In genomic region chr7:47538846-47539311, GRCh38 we compare ENCODE assay signal across 1 cellular context.
TF ChIP-seq lines count a peak whose summit lies in the region.

No MANE protein-coding gene starts in this region.

TF ChIP-seq in HepG2, 621 proteins besides CTCF, POLR2A, EP300 and RAD21 (continued from another document and continues in another):
- TF ChIP-seq ZNF432 (CRISPR knock-in tag; IDR thresholded peaks at IDR 0.05; ENCODE audit: borderline replicate concordance) (no peak), ZNF142 (CRISPR knock-in tag; IDR thresholded peaks at IDR 0.05) (0 out of 2 replicates have a peak, but pooled peaks have one; percentile 11), ZNF781 (CRISPR knock-in tag; IDR thresholded peaks at IDR 0.05; ENCODE audit: borderline replicate concordance, not compliant biosample characterization) (no peak), TP53 (CRISPR knock-in tag; conservative IDR thresholded peaks at IDR 0.05) (no peak), ZNF709 (CRISPR knock-in tag; IDR thresholded peaks at IDR 0.05) (no peak), ZNF460 (CRISPR knock-in tag; IDR thresholded peaks at IDR 0.05; ENCODE audit: borderline replicate concordance) (no peak), MAFF (IDR thresholded peaks at IDR 0.05; ENCODE audit: low read depth, low read length) (0 out of 2 replicates have a peak, but pooled peaks have one; percentile 6), ZNF44 (CRISPR knock-in tag; IDR thresholded peaks at IDR 0.05) (no peak), ZNF264 (CRISPR knock-in tag; IDR thresholded peaks at IDR 0.05) (no peak), PAXIP1 (CRISPR knock-in tag; conservative IDR thresholded peaks at IDR 0.05) (peak; percentile 43; the same call in 1 of the 2 replicates), ATF7-NPFF (CRISPR knock-in tag; IDR thresholded peaks at IDR 0.05; ENCODE audit: low read depth) (no peak), TCF12 (IDR thresholded peaks at IDR 0.05) (no peak), TCF12 (CRISPR knock-in tag; IDR thresholded peaks at IDR 0.05) (no peak), ZNF567 (CRISPR knock-in tag; IDR thresholded peaks at IDR 0.05; ENCODE audit: borderline replicate concordance) (no peak), ZBTB39 (CRISPR knock-in tag; IDR thresholded peaks at IDR 0.05) (no peak), ZNF451 (CRISPR knock-in tag; IDR thresholded peaks at IDR 0.05) (no peak), ZNF160 (CRISPR knock-in tag; IDR thresholded peaks at IDR 0.05) (0 out of 2 replicates have a peak, but pooled peaks have one; percentile 52), POLR2G (IDR thresholded peaks at IDR 0.05; ENCODE audit: low read depth, low read length) (no peak), ZNF589 (CRISPR knock-in tag; conservative IDR thresholded peaks at IDR 0.05) (no peak), TFDP1 (CRISPR knock-in tag; IDR thresholded peaks at IDR 0.05; ENCODE audit: borderline replicate concordance) (no peak), DNMT1 (CRISPR knock-in tag; IDR thresholded peaks at IDR 0.05) (no peak), TIGD3 (CRISPR knock-in tag; IDR thresholded peaks at IDR 0.05; ENCODE audit: borderline replicate concordance) (no peak), PHB2 (IDR thresholded peaks at IDR 0.05; ENCODE audit: partially characterized antibody) (no peak), ZNF530 (CRISPR knock-in tag; IDR thresholded peaks at IDR 0.05; ENCODE audit: low read depth) (no peak), DR1 (CRISPR knock-in tag; IDR thresholded peaks at IDR 0.05) (no peak), NR0B2 (CRISPR knock-in tag; IDR thresholded peaks at IDR 0.05) (no peak), MBD4 (IDR thresholded peaks at IDR 0.05; ENCODE audit: borderline replicate concordance, low read length) (no peak), FUBP1 (CRISPR knock-in tag; IDR thresholded peaks at IDR 0.05; ENCODE audit: borderline replicate concordance) (no peak), DRAP1 (CRISPR knock-in tag; IDR thresholded peaks at IDR 0.05) (peak; percentile 58; the same call in 1 of the 2 replicates), ZNF275 (CRISPR knock-in tag; IDR thresholded peaks at IDR 0.05; ENCODE audit: borderline replicate concordance) (no peak), ZNF839 (CRISPR knock-in tag; IDR thresholded peaks at IDR 0.05; ENCODE audit: borderline replicate concordance) (no peak), IRF9 (CRISPR knock-in tag; IDR thresholded peaks at IDR 0.05; ENCODE audit: borderline replicate concordance) (no peak), ZNF7 (CRISPR knock-in tag; IDR thresholded peaks at IDR 0.05) (no peak), ATF6 (CRISPR knock-in tag; conservative IDR thresholded peaks at IDR 0.05) (no peak)
